Comparison of ENCODE assay signal across 8 cellular contexts in the genomic region with DNA sequence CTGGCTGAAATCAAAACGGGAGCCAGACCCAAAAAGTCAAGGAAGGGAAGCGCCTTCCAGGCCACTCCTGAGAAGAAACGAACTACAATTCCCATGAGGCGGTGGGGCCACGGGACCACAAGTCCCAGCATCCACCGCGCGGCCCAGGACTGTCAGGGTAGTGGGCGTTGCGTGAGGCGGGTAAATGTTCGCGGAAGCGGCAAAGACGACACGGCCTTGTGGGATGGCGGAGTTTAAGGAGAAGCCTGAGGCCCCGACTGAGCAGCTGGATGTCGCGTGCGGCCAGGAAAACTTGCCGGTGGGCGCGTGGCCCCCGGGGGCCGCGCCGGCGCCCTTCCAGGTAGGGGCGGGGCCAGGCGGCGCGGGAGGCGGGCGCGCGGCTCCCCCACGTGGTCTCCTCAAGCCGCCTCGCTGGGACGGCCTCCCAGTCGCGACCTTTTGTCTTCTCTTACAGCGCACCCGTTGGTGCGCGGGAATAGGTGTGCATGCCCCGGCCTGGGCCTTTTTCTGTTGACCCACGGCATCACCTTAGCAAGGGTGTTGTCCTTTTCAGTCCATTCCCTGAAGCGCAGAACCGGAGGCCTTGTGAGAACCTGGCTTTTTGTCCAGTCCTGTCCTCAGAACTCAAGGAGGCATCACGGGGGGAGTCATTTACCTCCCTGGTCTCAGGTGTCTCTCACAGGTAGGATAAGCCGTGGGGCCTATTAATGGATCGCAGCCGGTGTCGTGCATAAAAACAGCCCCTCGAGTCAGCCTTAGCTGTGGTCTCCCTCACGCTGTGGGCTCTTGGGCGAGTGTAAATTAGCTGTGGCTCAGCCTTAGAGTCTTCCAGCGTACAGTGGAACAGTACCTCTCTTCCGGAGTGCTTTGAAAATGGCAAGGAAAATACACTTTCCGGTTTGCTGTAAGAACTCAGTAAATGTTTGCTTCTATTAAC. TPM values are rescaled to one million over a fixed set of nuclear protein-coding genes. Genes with fewer than 3 reads are reported as not detected.
DNase-seq lines count a peak whose midpoint lies in the region; ATAC-seq and TF ChIP-seq lines count a peak whose summit lies in the region.

TSS of gene SETMAR (plus strand) at position 183 of the 937 bp plus-strand sequence. CDS start at position 185, 2 bp downstream.

- H3K27me3 Mint-ChIP-seq in activated naive CD4-positive, alpha-beta T cell treated with anti-CD3 and anti-CD28 coated beads for 36 hours (ENCODE audit: low read depth): no peaks in the 10 kb centered on the region

- 2% methylated on average over 6 to 33 of the region's 62 CpGs for WGBS in gastroesophageal sphincter (ENCODE audit: low coverage in 1 of 2), 2 donors

- H3K36me3 ChIP-seq in HAP-1 (replicated peaks) (no peaks in the 10 kb centered on the region; the same call in 1 of the 2 replicates), MG63 (no peaks in the 10 kb centered on the region), gastroesophageal sphincter (no peaks in the 10 kb centered on the region)

- CTCF ChIA-PET in activated naive CD4-positive, alpha-beta T cell treated with anti-CD3 and anti-CD28 coated beads for 36 hours (lab: Charles Lee): no interaction called here

- TF ChIP-seq EP300 in gastroesophageal sphincter (IDR thresholded peaks at IDR 0.05): no peak

- peak within 1 kb of the TSS; percentile 98 for H3K27ac Mint-ChIP-seq in activated naive CD4-positive, alpha-beta T cell treated with anti-CD3 and anti-CD28 coated beads for 36 hours

- H3K27me3 ChIP-seq in HAP-1 (ENCODE audit: low read depth): no peaks in the 10 kb centered on the region
- no peaks in the 10 kb centered on the region for H3K27me3 ChIP-seq in MG63
- H3K27me3 ChIP-seq in gastroesophageal sphincter: no peaks in the 10 kb centered on the region

- intact Hi-C loops in activated naive CD4-positive, alpha-beta T cell treated with anti-CD3 and anti-CD28 coated beads for 36 hours (cut with micrococcal nuclease): loop anchor here (1.0 to 5.0 kb wide), 11 partner anchors 48 to 1177 kb away; partner anchors contain the start of genes ARL8B, CRBN, EDEM1 and ITPR1

- peaks cover 27% of the 10 kb centered on the region for H3K4me1 Mint-ChIP-seq in activated naive CD4-positive, alpha-beta T cell treated with anti-CD3 and anti-CD28 coated beads for 36 hours (ENCODE audit: low read depth)

- peaks cover 9% of the 10 kb centered on the region for H3K36me3 Mint-ChIP-seq in activated naive CD4-positive, alpha-beta T cell treated with anti-CD3 and anti-CD28 coated beads for 36 hours (ENCODE audit: low read depth)

- H3K4me1 ChIP-seq in HAP-1 (peaks cover 5% of the 10 kb centered on the region), gastroesophageal sphincter (peaks cover 12 to 51% (median 23%) of the 10 kb centered on the region in 3 donors)

- DNase-seq in GDM1 (lab: John Stamatoyannopoulos, UW) (peak; percentile 79), HAP-1 (ENCODE audit: low spot score in 2 of 2) (peak; percentile 73 to 92), MG63 (peak; percentile 81), SK-N-DZ (ENCODE audit: low spot score) (peak; percentile 96), nucleus accumbens (lab: John Stamatoyannopoulos, UW) (peak; percentile 32 to 94 (median 84)), superior temporal gyrus (ENCODE audit: extremely low spot score) (peak; percentile 93)
- DNase-seq in activated naive CD4-positive, alpha-beta T cell treated with anti-CD3 and anti-CD28 coated beads for 36 hours: peak; percentile 92

- peak within 1 kb of the TSS; percentile 54 to 97 (median 93) for H3K27ac ChIP-seq in gastroesophageal sphincter

- peak; percentile 97 for ATAC-seq in gastroesophageal sphincter

- H3K4me3 ChIP-seq in HAP-1 (peak within 1 kb of the TSS; percentile 58), MG63 (peak within 1 kb of the TSS; percentile 76), gastroesophageal sphincter (peak within 1 kb of the TSS; percentile 42 to 81)

- TF ChIP-seq POLR2A in gastroesophageal sphincter (IDR thresholded peaks at IDR 0.05): peak; percentile 74 to 80

- peak in 2 of 4 experiments; percentile 2 to 23 for TF ChIP-seq CTCF in gastroesophageal sphincter (IDR thresholded peaks at IDR 0.05)

- H3K4me3 Mint-ChIP-seq in activated naive CD4-positive, alpha-beta T cell treated with anti-CD3 and anti-CD28 coated beads for 36 hours: peak within 1 kb of the TSS; percentile 89

- H3K9me3 ChIP-seq in HAP-1 (no peaks in the 10 kb centered on the region), MG63 (no peaks in the 10 kb centered on the region), gastroesophageal sphincter (no peaks in the 10 kb centered on the region)

- in situ Hi-C loops in HAP-1 (cut with MboI; ENCODE audit: low sequenced_read_pairs): loop anchor here (25.0 kb wide), 1 partner anchor 684 kb away; the partner anchor contains the start of gene BHLHE40

- no peaks in the 10 kb centered on the region for H3K9me3 Mint-ChIP-seq in activated naive CD4-positive, alpha-beta T cell treated with anti-CD3 and anti-CD28 coated beads for 36 hours

RNA-seq across cellular contexts. Expression of gene SETMAR, which starts in this region (rescaled TPM):
- total RNA-seq in MG63 (2014; rRNA removed; shearing (Covaris generic); ENCODE audit: low replicate concordance): 6.6 and 11.9 TPM in 2 replicates
- 46.6 and 54.0 TPM in 2 replicates for polyA plus RNA-seq in SK-N-DZ (2014; cell fraction: cytosol; rRNA removed)
- 31.1 and 43.5 TPM in 2 replicates for polyA plus RNA-seq in SK-N-DZ (2014; cell fraction: nucleus; rRNA removed)
- 10 to 100 TPM; 11.6 to 12.6 TPM for total RNA-seq in activated naive CD4-positive, alpha-beta T cell treated with anti-CD3 and anti-CD28 coated beads for 36 hours
- total RNA-seq in gastroesophageal sphincter: 10 to 100 TPM; 24.4 to 43.4 (median 26.8) TPM

Comparison
In these comparisons a context has a peak if more than half of its experiments do, and no peak if none do; other contexts are left out.
1. Peak in every context shown above with its lines: DNase-seq, ATAC-seq, H3K4me3 ChIP-seq and H3K27ac ChIP-seq.